23 cellular contexts compared by ENCODE assay signal in genomic region chr1:10228528-10228927, GRCh38.
"Had no signal": no experiment of that assay in that cellular context is flagged by ENCODE, and none has a peak within 500 bp of the region (broad histone marks: within the 10 kb centered on the region; RNA-seq: fewer than 3 reads in every experiment).

No MANE protein-coding gene starts in this region.

- H3K9me3 Mint-ChIP-seq: central memory CD8-positive, alpha-beta T cell; dendritic cell treated with granulocyte-macrophage colony-stimulating factor and Interleukin-4, amounts not matched to agents 40 ng/mL and 50 ng/mL, for 4 days; effector memory CD8-positive, alpha-beta T cell; naive thymus-derived CD8-positive, alpha-beta T cell; neural crest cell had no signal

- H3K4me3 ChIP-seq: esophagus muscularis mucosa, hepatocyte, mucosa of descending colon, prostate gland, skin epidermis, testis, tibial nerve had no signal

- H3K4me3 Mint-ChIP-seq: central memory CD8-positive, alpha-beta T cell; dendritic cell treated with granulocyte-macrophage colony-stimulating factor and Interleukin-4, amounts not matched to agents 40 ng/mL and 50 ng/mL, for 4 days; effector memory CD8-positive, alpha-beta T cell; naive thymus-derived CD8-positive, alpha-beta T cell; neural crest cell had no signal

- H3K4me2 ChIP-seq: hepatocyte had no signal

- H3K9me3 ChIP-seq: esophagus muscularis mucosa, mucosa of descending colon, prostate gland, testis, tibial nerve had no signal

- H3K9ac ChIP-seq: parathyroid adenoma had no signal

- DNase-seq: effector memory CD8-positive, alpha-beta T cell; foreskin keratinocyte; head of caudate nucleus; left colon; mucosa of descending colon; naive thymus-derived CD8-positive, alpha-beta T cell; nucleus accumbens; retina; stimulated activated CD4-positive, alpha-beta T cell treated with anti-CD3 and anti-CD28 coated beads, Interleukin-2, amount 100 ng/mL, for 24 hours; stimulated activated CD4-positive, alpha-beta T cell treated with anti-CD3 and anti-CD28 coated beads, Interleukin-4, amount 100 ng/mL, for 4 hours; stimulated activated naive CD8-positive, alpha-beta T cell treated with anti-CD3 and anti-CD28 coated beads, Interleukin-15, Interleukin-2, amounts not matched to agents 100 U/mL and 50 U/mL, for 24 hours; testis had no signal

- H3K27me3 ChIP-seq: esophagus muscularis mucosa, foreskin keratinocyte, hepatocyte, testis, tibial nerve had no signal

- H3K4me1 ChIP-seq: foreskin keratinocyte, parathyroid adenoma, prostate gland, testis had no signal

- H3K27me3 Mint-ChIP-seq: central memory CD8-positive, alpha-beta T cell; dendritic cell treated with granulocyte-macrophage colony-stimulating factor and Interleukin-4, amounts not matched to agents 40 ng/mL and 50 ng/mL, for 4 days; effector memory CD8-positive, alpha-beta T cell; naive thymus-derived CD8-positive, alpha-beta T cell had no signal

- H3K36me3 Mint-ChIP-seq: naive thymus-derived CD8-positive, alpha-beta T cell had no signal

- H3K27ac Mint-ChIP-seq: dendritic cell treated with granulocyte-macrophage colony-stimulating factor and Interleukin-4, amounts not matched to agents 40 ng/mL and 50 ng/mL, for 4 days; effector memory CD8-positive, alpha-beta T cell; naive thymus-derived CD8-positive, alpha-beta T cell had no signal

- H2AFZ ChIP-seq: hepatocyte, parathyroid adenoma had no signal

- ATAC-seq: effector memory CD8-positive, alpha-beta T cell; foreskin keratinocyte; left colon; mucosa of descending colon; naive thymus-derived CD8-positive, alpha-beta T cell; sciatic nerve; stimulated activated naive CD8-positive, alpha-beta T cell treated with anti-CD3 and anti-CD28 coated beads, Interleukin-15, Interleukin-2, amounts not matched to agents 100 U/mL and 50 U/mL, for 24 hours had no signal

- H3K36me3 ChIP-seq: prostate gland had no signal

- H3K27ac ChIP-seq: epithelial cell of prostate, esophagus muscularis mucosa, foreskin keratinocyte, hepatocyte, parathyroid adenoma, prostate gland, skin epidermis, testis, tibial nerve had no signal
